In the genomic region with DNA sequence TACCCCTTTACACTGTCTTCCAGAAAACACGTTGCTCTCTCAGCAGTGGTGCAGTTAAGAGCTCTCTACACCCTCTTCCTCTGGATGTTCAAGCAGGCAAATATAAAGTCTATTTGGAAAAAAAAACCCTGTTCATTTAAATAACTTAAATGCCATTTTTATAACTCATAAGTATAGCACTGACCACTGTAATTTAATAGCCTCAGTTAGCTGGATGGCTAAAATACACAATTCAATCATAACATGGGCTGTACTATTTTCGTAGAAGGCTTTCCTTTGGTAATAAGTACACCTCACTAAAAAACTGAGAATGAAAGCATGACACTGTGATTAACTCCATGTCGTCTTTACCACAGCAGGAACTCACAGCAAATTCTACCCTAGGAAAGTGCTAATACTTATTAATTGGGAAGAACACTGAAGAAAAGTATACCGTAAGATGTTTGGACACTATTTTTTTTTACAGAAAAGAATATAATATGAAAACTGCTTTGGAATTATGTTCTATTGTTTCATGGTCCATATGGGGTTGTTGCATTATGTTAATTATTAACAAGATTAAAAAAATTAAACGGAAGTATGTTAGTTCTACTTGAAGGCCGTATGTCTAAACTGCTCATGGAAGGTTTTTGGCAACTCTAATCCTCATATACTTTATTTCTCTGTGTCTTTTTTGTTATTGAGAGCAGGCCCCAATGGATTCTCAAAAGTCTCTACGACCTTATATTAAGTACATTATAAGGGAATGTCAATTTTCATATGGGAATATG, we compare ENCODE assay signal across 2 cellular contexts.
TF ChIP-seq lines count a peak whose summit lies in the region.

No MANE protein-coding gene starts in this region.

TF ChIP-seq in GM23338, 12 proteins besides CTCF, POLR2A, EP300 and RAD21 (continued from another document):
- TF ChIP-seq, protein P1, sequence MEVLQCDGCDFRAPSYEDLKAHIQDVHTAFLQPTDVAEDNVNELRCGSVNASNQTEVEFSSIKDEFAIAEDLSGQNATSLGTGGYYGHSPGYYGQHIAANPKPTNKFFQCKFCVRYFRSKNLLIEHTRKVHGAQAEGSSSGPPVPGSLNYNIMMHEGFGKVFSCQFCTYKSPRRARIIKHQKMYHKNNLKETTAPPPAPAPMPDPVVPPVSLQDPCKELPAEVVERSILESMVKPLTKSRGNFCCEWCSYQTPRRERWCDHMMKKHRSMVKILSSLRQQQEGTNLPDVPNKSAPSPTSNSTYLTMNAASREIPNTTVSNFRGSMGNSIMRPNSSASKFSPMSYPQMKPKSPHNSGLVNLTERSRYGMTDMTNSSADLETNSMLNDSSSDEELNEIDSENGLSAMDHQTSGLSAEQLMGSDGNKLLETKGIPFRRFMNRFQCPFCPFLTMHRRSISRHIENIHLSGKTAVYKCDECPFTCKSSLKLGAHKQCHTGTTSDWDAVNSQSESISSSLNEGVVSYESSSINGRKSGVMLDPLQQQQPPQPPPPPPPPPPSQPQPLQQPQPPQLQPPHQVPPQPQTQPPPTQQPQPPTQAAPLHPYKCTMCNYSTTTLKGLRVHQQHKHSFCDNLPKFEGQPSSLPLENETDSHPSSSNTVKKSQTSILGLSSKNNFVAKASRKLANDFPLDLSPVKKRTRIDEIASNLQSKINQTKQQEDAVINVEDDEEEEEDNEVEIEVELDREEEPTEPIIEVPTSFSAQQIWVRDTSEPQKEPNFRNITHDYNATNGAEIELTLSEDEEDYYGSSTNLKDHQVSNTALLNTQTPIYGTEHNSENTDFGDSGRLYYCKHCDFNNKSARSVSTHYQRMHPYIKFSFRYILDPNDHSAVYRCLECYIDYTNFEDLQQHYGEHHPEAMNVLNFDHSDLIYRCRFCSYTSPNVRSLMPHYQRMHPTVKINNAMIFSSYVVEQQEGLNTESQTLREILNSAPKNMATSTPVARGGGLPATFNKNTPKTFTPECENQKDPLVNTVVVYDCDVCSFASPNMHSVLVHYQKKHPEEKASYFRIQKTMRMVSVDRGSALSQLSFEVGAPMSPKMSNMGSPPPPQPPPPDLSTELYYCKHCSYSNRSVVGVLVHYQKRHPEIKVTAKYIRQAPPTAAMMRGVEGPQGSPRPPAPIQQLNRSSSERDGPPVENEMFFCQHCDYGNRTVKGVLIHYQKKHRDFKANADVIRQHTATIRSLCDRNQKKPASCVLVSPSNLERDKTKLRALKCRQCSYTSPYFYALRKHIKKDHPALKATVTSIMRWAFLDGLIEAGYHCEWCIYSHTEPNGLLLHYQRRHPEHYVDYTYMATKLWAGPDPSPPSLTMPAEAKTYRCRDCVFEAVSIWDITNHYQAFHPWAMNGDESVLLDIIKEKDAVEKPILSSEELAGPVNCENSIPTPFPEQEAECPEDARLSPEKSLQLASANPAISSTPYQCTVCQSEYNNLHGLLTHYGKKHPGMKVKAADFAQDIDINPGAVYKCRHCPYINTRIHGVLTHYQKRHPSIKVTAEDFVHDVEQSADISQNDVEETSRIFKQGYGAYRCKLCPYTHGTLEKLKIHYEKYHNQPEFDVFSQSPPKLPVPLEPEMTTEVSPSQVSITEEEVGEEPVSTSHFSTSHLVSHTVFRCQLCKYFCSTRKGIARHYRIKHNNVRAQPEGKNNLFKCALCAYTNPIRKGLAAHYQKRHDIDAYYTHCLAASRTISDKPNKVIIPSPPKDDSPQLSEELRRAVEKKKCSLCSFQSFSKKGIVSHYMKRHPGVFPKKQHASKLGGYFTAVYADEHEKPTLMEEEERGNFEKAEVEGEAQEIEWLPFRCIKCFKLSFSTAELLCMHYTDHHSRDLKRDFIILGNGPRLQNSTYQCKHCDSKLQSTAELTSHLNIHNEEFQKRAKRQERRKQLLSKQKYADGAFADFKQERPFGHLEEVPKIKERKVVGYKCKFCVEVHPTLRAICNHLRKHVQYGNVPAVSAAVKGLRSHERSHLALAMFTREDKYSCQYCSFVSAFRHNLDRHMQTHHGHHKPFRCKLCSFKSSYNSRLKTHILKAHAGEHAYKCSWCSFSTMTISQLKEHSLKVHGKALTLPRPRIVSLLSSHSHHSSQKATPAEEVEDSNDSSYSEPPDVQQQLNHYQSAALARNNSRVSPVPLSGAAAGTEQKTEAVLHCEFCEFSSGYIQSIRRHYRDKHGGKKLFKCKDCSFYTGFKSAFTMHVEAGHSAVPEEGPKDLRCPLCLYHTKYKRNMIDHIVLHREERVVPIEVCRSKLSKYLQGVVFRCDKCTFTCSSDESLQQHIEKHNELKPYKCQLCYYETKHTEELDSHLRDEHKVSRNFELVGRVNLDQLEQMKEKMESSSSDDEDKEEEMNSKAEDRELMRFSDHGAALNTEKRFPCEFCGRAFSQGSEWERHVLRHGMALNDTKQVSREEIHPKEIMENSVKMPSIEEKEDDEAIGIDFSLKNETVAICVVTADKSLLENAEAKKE (CRISPR knock-in tag; IDR thresholded peaks at IDR 0.05), result no peak
- TF ChIP-seq NANOG (IDR thresholded peaks at IDR 0.05; ENCODE audit: borderline replicate concordance), result no peak
- TF ChIP-seq JUNB (IDR thresholded peaks at IDR 0.05; ENCODE audit: unreplicated experiment), result no peak
- TF ChIP-seq, protein P2, sequence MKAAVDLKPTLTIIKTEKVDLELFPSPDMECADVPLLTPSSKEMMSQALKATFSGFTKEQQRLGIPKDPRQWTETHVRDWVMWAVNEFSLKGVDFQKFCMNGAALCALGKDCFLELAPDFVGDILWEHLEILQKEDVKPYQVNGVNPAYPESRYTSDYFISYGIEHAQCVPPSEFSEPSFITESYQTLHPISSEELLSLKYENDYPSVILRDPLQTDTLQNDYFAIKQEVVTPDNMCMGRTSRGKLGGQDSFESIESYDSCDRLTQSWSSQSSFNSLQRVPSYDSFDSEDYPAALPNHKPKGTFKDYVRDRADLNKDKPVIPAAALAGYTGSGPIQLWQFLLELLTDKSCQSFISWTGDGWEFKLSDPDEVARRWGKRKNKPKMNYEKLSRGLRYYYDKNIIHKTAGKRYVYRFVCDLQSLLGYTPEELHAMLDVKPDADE (IDR thresholded peaks at IDR 0.05), result no peak
- no peak for TF ChIP-seq POLR2AphosphoS5 (IDR thresholded peaks at IDR 0.05; ENCODE audit: low read depth)
- TF ChIP-seq EZH2 (IDR thresholded peaks at IDR 0.05; ENCODE audit: low read depth, unreplicated experiment), result no peak
- TF ChIP-seq STAT1 (IDR thresholded peaks at IDR 0.05; ENCODE audit: unreplicated experiment), result no peak

TF ChIP-seq in SK-N-SH treated with all-trans-retinoic acid at 6 μM for 48 hours, 23 proteins besides CTCF, POLR2A, EP300 and RAD21 (continued from another document):
- TF ChIP-seq, protein P3, sequence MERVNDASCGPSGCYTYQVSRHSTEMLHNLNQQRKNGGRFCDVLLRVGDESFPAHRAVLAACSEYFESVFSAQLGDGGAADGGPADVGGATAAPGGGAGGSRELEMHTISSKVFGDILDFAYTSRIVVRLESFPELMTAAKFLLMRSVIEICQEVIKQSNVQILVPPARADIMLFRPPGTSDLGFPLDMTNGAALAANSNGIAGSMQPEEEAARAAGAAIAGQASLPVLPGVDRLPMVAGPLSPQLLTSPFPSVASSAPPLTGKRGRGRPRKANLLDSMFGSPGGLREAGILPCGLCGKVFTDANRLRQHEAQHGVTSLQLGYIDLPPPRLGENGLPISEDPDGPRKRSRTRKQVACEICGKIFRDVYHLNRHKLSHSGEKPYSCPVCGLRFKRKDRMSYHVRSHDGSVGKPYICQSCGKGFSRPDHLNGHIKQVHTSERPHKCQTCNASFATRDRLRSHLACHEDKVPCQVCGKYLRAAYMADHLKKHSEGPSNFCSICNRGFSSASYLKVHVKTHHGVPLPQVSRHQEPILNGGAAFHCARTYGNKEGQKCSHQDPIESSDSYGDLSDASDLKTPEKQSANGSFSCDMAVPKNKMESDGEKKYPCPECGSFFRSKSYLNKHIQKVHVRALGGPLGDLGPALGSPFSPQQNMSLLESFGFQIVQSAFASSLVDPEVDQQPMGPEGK (CRISPR knock-in tag; IDR thresholded peaks at IDR 0.05; ENCODE audit: borderline replicate concordance), result no peak
- TF ChIP-seq ISL1 (CRISPR knock-in tag; IDR thresholded peaks at IDR 0.05) (no peak), GLIS3 (CRISPR knock-in tag; IDR thresholded peaks at IDR 0.05) (no peak), ZNF70 (CRISPR knock-in tag; IDR thresholded peaks at IDR 0.05) (no peak), ZC3H10 (CRISPR knock-in tag; IDR thresholded peaks at IDR 0.05) (no peak), ZNF8 (CRISPR knock-in tag; IDR thresholded peaks at IDR 0.05) (no peak)
- TF ChIP-seq, protein P4, sequence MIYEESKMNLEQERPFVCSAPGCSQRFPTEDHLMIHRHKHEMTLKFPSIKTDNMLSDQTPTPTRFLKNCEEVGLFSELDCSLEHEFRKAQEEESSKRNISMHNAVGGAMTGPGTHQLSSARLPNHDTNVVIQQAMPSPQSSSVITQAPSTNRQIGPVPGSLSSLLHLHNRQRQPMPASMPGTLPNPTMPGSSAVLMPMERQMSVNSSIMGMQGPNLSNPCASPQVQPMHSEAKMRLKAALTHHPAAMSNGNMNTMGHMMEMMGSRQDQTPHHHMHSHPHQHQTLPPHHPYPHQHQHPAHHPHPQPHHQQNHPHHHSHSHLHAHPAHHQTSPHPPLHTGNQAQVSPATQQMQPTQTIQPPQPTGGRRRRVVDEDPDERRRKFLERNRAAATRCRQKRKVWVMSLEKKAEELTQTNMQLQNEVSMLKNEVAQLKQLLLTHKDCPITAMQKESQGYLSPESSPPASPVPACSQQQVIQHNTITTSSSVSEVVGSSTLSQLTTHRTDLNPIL (CRISPR knock-in tag; IDR thresholded peaks at IDR 0.05; ENCODE audit: low read depth), result no peak
- TF ChIP-seq, protein P5, sequence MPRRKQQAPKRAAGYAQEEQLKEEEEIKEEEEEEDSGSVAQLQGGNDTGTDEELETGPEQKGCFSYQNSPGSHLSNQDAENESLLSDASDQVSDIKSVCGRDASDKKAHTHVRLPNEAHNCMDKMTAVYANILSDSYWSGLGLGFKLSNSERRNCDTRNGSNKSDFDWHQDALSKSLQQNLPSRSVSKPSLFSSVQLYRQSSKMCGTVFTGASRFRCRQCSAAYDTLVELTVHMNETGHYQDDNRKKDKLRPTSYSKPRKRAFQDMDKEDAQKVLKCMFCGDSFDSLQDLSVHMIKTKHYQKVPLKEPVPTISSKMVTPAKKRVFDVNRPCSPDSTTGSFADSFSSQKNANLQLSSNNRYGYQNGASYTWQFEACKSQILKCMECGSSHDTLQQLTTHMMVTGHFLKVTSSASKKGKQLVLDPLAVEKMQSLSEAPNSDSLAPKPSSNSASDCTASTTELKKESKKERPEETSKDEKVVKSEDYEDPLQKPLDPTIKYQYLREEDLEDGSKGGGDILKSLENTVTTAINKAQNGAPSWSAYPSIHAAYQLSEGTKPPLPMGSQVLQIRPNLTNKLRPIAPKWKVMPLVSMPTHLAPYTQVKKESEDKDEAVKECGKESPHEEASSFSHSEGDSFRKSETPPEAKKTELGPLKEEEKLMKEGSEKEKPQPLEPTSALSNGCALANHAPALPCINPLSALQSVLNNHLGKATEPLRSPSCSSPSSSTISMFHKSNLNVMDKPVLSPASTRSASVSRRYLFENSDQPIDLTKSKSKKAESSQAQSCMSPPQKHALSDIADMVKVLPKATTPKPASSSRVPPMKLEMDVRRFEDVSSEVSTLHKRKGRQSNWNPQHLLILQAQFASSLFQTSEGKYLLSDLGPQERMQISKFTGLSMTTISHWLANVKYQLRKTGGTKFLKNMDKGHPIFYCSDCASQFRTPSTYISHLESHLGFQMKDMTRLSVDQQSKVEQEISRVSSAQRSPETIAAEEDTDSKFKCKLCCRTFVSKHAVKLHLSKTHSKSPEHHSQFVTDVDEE (CRISPR knock-in tag; IDR thresholded peaks at IDR 0.05), result no peak
TF ChIP-seq in SK-N-SH treated with all-trans-retinoic acid at 6 μM for 48 hours: peak in this region for 0.
